In genomic region chr17:50146927-50147640, GRCh38 we compare ENCODE assay signal across 9 cellular contexts. TPM values are rescaled to one million over a fixed set of nuclear protein-coding genes. Genes with fewer than 3 reads are reported as not detected.
DNase-seq lines count a peak whose midpoint lies in the region; ATAC-seq and TF ChIP-seq lines count a peak whose summit lies in the region.
"Had no signal": no experiment of that assay in that cellular context is flagged by ENCODE, and none has a peak within 500 bp of the region (broad histone marks: within the 10 kb centered on the region; RNA-seq: fewer than 3 reads in every experiment).

No MANE protein-coding gene starts in this region.

- in situ Hi-C loops in astrocyte of the spinal cord (cut with HindIII; ENCODE audit: low sequenced_read_pairs): no loop called here

- intact Hi-C loops in activated CD4-positive, alpha-beta T cell treated with anti-CD3 and anti-CD28 coated beads for 36 hours (cut with DNase I, micrococcal nuclease): no loop called here
- intact Hi-C loops in lower lobe of right lung (cut with DNase I): no loop called here
- intact Hi-C loops in thyroid gland (cut with DNase I): loop anchor here (5.0 kb wide), 1 partner anchor 35 kb away; no protein-coding TSS in a partner anchor

- peaks cover 52% of the 10 kb centered on the region for H3K4me1 ChIP-seq in lower lobe of right lung
- H3K4me1 ChIP-seq in thyroid gland: peaks cover 30 to 32% of the 10 kb centered on the region in 2 donors

- TF ChIP-seq CTCF in astrocyte of the spinal cord (IDR thresholded peaks at IDR 0.05; ENCODE audit: low read depth, low read length): no peak
- no peak for TF ChIP-seq CTCF in lower lobe of right lung (IDR thresholded peaks at IDR 0.05)
- no peak for TF ChIP-seq CTCF in thyroid gland (IDR thresholded peaks at IDR 0.05)

- peaks cover 45% of the 10 kb centered on the region for H3K36me3 Mint-ChIP-seq in activated CD4-positive, alpha-beta T cell treated with anti-CD3 and anti-CD28 coated beads for 36 hours (ENCODE audit: low read depth)

- H3K27ac Mint-ChIP-seq in activated CD4-positive, alpha-beta T cell treated with anti-CD3 and anti-CD28 coated beads for 36 hours: peak overlapping the region; percentile 93

- H3K9me3 ChIP-seq in lower lobe of right lung: no peaks in the 10 kb centered on the region
- H3K9me3 ChIP-seq in thyroid gland: no peaks in the 10 kb centered on the region

- peak overlapping the region; percentile 86 for H3K27ac ChIP-seq in lower lobe of right lung
- H3K27ac ChIP-seq in thyroid gland: peak overlapping the region; percentile 55 to 86 (median 85)

- TF ChIP-seq POLR2A in thyroid gland (IDR thresholded peaks at IDR 0.05): no peak

- peak; percentile 36 for DNase-seq in activated CD4-positive, alpha-beta T cell treated with anti-CD3 and anti-CD28 coated beads for 36 hours
- DNase-seq in activated CD4-positive, alpha-beta T cell treated with anti-CD3 and anti-CD28 coated beads for 4 hours: no peak
- no peak for DNase-seq in astrocyte of the spinal cord (ENCODE audit: low read depth, low spot score)
- no peak for DNase-seq in lower lobe of right lung
- DNase-seq in thyroid gland: peak in 1 of 2 donors; percentile 26
- no peak for DNase-seq in DMS79 treated with DMSO at 0.1 percent for 48 hours (lab: John Stamatoyannopoulos, UW)
- no peak for DNase-seq in OCI-M1 (lab: John Stamatoyannopoulos, UW)
- DNase-seq in NCI-H187 treated with DMSO at 0.1 percent for 48 hours (lab: John Stamatoyannopoulos, UW): no peak
- DNase-seq: cortex of kidney had no signal

- no peaks in the 10 kb centered on the region for H3K27me3 Mint-ChIP-seq in activated CD4-positive, alpha-beta T cell treated with anti-CD3 and anti-CD28 coated beads for 36 hours

- peaks cover 47% of the 10 kb centered on the region for H3K36me3 ChIP-seq in lower lobe of right lung
- H3K36me3 ChIP-seq in thyroid gland: peaks cover 19 to 25% of the 10 kb centered on the region in 2 donors

- CTCF ChIA-PET in activated CD4-positive, alpha-beta T cell treated with anti-CD3 and anti-CD28 coated beads for 36 hours (lab: Charles Lee): interaction anchor here (1.2 to 2.1 kb wide), 6 partner anchors 14 to 53 kb away, joined by 4 to 8 read pairs (median 6); partner anchors contain the start of gene PDK2

- H3K4me3 Mint-ChIP-seq in activated CD4-positive, alpha-beta T cell treated with anti-CD3 and anti-CD28 coated beads for 36 hours: peak overlapping the region; percentile 90

- H3K27me3 ChIP-seq in lower lobe of right lung (ENCODE audit: low read depth): no peaks in the 10 kb centered on the region
- no peaks in the 10 kb centered on the region for H3K27me3 ChIP-seq in thyroid gland

- H3K4me3 ChIP-seq in astrocyte of the spinal cord (ENCODE audit: low read depth, low read length): peak overlapping the region; percentile 82
- peak overlapping the region; percentile 78 for H3K4me3 ChIP-seq in lower lobe of right lung
- peak overlapping the region in 1 of 3 donors; percentile 76 for H3K4me3 ChIP-seq in thyroid gland (replicated peaks in 1 of 3)

- WGBS in thyroid gland, 2 donors: 52 to 72% methylated on average over 12 to 14 of the region's 14 CpGs

- H3K4me1 Mint-ChIP-seq in activated CD4-positive, alpha-beta T cell treated with anti-CD3 and anti-CD28 coated beads for 36 hours: peaks cover 59% of the 10 kb centered on the region

- no peak for ATAC-seq in activated CD4-positive, alpha-beta T cell treated with anti-CD3 and anti-CD28 coated beads for 36 hours
- no peak for ATAC-seq in lower lobe of right lung

- H3K9me3 Mint-ChIP-seq in activated CD4-positive, alpha-beta T cell treated with anti-CD3 and anti-CD28 coated beads for 36 hours (ENCODE audit: low read depth): no peaks in the 10 kb centered on the region

- POLR2A ChIA-PET in activated CD4-positive, alpha-beta T cell treated with anti-CD3 and anti-CD28 coated beads for 36 hours (lab: Charles Lee): no interaction called here

RNA-seq across cellular contexts. Expression of gene PPP1R9B, which starts 3.4 kb away (rescaled TPM):
- total RNA-seq in activated CD4-positive, alpha-beta T cell treated with anti-CD3 and anti-CD28 coated beads for 36 hours: 10 to 100 TPM; 61.1 to 64.0 TPM
- total RNA-seq in lower lobe of right lung (92.6 TPM), thyroid gland (10 to 100 TPM; 28.6 to 37.2 (median 31.9) TPM)

RNA-seq across cellular contexts. Expression of gene SAMD14, which starts 17.1 kb away (rescaled TPM):
- total RNA-seq in activated CD4-positive, alpha-beta T cell treated with anti-CD3 and anti-CD28 coated beads for 36 hours: 1 to 10 TPM in 1 of 2 experiments, under 1 TPM in 1; 0.77 to 1.1 TPM
- total RNA-seq in lower lobe of right lung (9.2 TPM), thyroid gland (under 1 TPM; 0.24 to 0.81 (median 0.58) TPM)

RNA-seq across cellular contexts. Expression of gene SGCA, which starts 18.7 kb away (rescaled TPM):
- under 1 TPM in 1 of 2 experiments, not detected in 1; 0.26 TPM for total RNA-seq in activated CD4-positive, alpha-beta T cell treated with anti-CD3 and anti-CD28 coated beads for 36 hours
- 9.1 TPM for total RNA-seq in lower lobe of right lung
- 1 to 10 TPM in 1 of 4 donors, not detected in 3; 2.0 TPM for total RNA-seq in thyroid gland

RNA-seq across cellular contexts. Expression of gene PDK2, which starts 51.9 kb away (rescaled TPM):
- 10 to 100 TPM in 1 of 2 experiments, 1 to 10 TPM in 1; 9.8 to 16.2 TPM for total RNA-seq in activated CD4-positive, alpha-beta T cell treated with anti-CD3 and anti-CD28 coated beads for 36 hours
- 35.7 TPM for total RNA-seq in lower lobe of right lung
- total RNA-seq in thyroid gland: 10 to 100 TPM; 42.5 to 79.3 (median 64.5) TPM

RNA-seq across cellular contexts. Expression of gene COL1A1, which starts 54.3 kb away (rescaled TPM):
- total RNA-seq in activated CD4-positive, alpha-beta T cell treated with anti-CD3 and anti-CD28 coated beads for 36 hours: under 1 TPM; 0.55 to 0.70 TPM
- total RNA-seq in lower lobe of right lung (142 TPM), thyroid gland (10 to 100 TPM; 12.2 to 57.3 (median 18.5) TPM)
